Comparison of ENCODE assay signal across 25 cellular contexts in the genomic region with DNA sequence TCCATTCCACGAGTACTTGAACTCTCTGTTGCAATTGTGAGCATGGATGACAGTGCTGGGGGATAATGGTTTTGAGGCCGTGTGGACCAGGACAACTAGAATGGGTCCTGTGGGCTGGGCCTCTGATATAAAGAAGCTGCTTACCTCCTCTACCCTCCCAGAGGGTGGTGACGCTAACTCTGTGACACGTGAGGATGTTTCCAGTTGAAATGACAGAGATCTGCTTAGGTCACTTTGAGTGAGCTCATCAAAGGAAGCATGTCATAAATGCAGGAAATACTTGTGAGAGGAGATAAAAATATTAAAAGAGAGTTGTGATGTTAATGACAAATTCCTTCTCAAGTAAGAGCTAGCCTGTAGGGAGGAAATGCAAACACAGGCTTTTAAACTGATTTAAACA. TPM values are rescaled to one million over a fixed set of nuclear protein-coding genes. Genes with fewer than 3 reads are reported as not detected.
DNase-seq lines count a peak whose midpoint lies in the region; ATAC-seq and TF ChIP-seq lines count a peak whose summit lies in the region.
"Had no signal": no experiment of that assay in that cellular context is flagged by ENCODE, and none has a peak within 500 bp of the region (broad histone marks: within the 10 kb centered on the region; RNA-seq: fewer than 3 reads in every experiment).

No MANE protein-coding gene starts in this region.

- no peak for ATAC-seq in GM19397 (IDR thresholded peaks at IDR 0.05; ENCODE audit: unreplicated experiment)
- no peak for ATAC-seq in GM18907 (IDR thresholded peaks at IDR 0.05; ENCODE audit: unreplicated experiment)
- ATAC-seq: foreskin keratinocyte; naive thymus-derived CD4-positive, alpha-beta T cell; right cardiac atrium; stimulated activated memory B cell treated with anti-CD40 and anti-IgM and Interleukin-4, amounts not matched to agents 10 μg/mL and 1 μg/mL and 100 μg/mL, for 72 hours had no signal

- H2BK15ac ChIP-seq in mesenchymal stem cell (ENCODE audit: low read depth, poor library complexity, severe bottlenecking), result no peak overlapping the region

- H3K27me3 ChIP-seq in A673 (replicated peaks; ENCODE audit: insufficient read depth, low read depth, low read length, poor library complexity) (no peaks in the 10 kb centered on the region), mesenchymal stem cell (ENCODE audit: control insufficient read depth in 1 of 2, insufficient read depth in 1 of 2, low read length in 2 of 2) (no peaks in the 10 kb centered on the region)
- H3K27me3 ChIP-seq: foreskin keratinocyte, ovary, spleen, testis had no signal

- DNase-seq in A673 (ENCODE audit: low spot score) (peak; percentile 33), HFFc6 (no peak), cardiac fibroblast (ENCODE audit: low read depth in 2 of 2) (peak; percentile 25 to 60), mesenchymal stem cell (peak; percentile 48), nucleus accumbens (lab: John Stamatoyannopoulos, UW) (no peak), foreskin fibroblast (no peak)
- DNase-seq: activated B cell treated with CpG ODN at 0.5 μM for 24 hours; activated naive CD4-positive, alpha-beta T cell treated with Interleukin-2 at 50 U/mL for 16 hours; anterior cingulate cortex; central memory CD4-positive, alpha-beta T cell; foreskin keratinocyte; naive thymus-derived CD4-positive, alpha-beta T cell; NCI-H1105; NCI-H1930; NCI-H774; ovary; right cardiac atrium; spleen; stimulated activated CD4-positive, alpha-beta T cell treated with anti-CD3 and anti-CD28 coated beads, Interleukin-2, amount 100 ng/mL, for 48 hours; testis had no signal

- TF ChIP-seq CTCF in A673 (conservative IDR thresholded peaks at IDR 0.05; ENCODE audit: low read depth, low read length) (no peak), HFFc6 (IDR thresholded peaks at IDR 0.05) (no peak), cardiac fibroblast (IDR thresholded peaks at IDR 0.05; ENCODE audit: low read depth, low read length) (no peak), foreskin fibroblast (IDR thresholded peaks at IDR 0.05; ENCODE audit: low read depth, low read length) (no peak)

- H3K4me3 ChIP-seq in A673 (ENCODE audit: low read depth, low read length, poor library complexity, severe bottlenecking) (no peak overlapping the region), cardiac fibroblast (replicated peaks in 1 of 2; ENCODE audit: low read depth in 2 of 2, low read length in 2 of 2) (no peak overlapping the region), mesenchymal stem cell (ENCODE audit: insufficient read depth in 1 of 2, low read depth in 1 of 2, low read length in 2 of 2) (no peak overlapping the region), foreskin fibroblast (ENCODE audit: low read depth in 1 of 2, low read length in 2 of 2) (no peak overlapping the region)
- H3K4me3 ChIP-seq: ovary, spleen, testis had no signal

- H2AK5ac ChIP-seq in mesenchymal stem cell (ENCODE audit: low read length, severe bottlenecking), result no peak overlapping the region

- peaks cover 48% of the 10 kb centered on the region for H3K4me1 Mint-ChIP-seq in HFFc6 (ENCODE audit: low read depth)

- no peak overlapping the region for H4K8ac ChIP-seq in mesenchymal stem cell (ENCODE audit: low read length)

- H3K9me3 ChIP-seq in A673 (ENCODE audit: low read depth, low read length, poor library complexity, severe bottlenecking) (no peaks in the 10 kb centered on the region), mesenchymal stem cell (ENCODE audit: control insufficient read depth, low read length) (no peaks in the 10 kb centered on the region)
- H3K9me3 ChIP-seq: ovary, spleen, testis had no signal

- no peak overlapping the region for H3K9ac ChIP-seq in mesenchymal stem cell (ENCODE audit: low read length)

- H3K27ac ChIP-seq in A673 (ENCODE audit: low read depth, low read length, poor library complexity, severe bottlenecking) (no peak overlapping the region), mesenchymal stem cell (ENCODE audit: low read length, poor library complexity, severe bottlenecking) (no peak overlapping the region)
- H3K27ac ChIP-seq: C4-2B, epithelial cell of prostate, foreskin keratinocyte, ovary, testis had no signal

- no peak overlapping the region for H2AFZ ChIP-seq in mesenchymal stem cell (ENCODE audit: low read depth, low read length)

- H3K36me3 Mint-ChIP-seq in HFFc6 (ENCODE audit: low read depth), result peaks cover 42% of the 10 kb centered on the region

- H4K91ac ChIP-seq in mesenchymal stem cell (ENCODE audit: low read length), result no peak overlapping the region

- H3K4me1 ChIP-seq in A673 (ENCODE audit: insufficient read depth, low read length, poor library complexity, severe bottlenecking) (no peaks in the 10 kb centered on the region), mesenchymal stem cell (ENCODE audit: control insufficient read depth, insufficient read depth, low read depth, low read length) (peaks cover 14% of the 10 kb centered on the region)
- H3K4me1 ChIP-seq: testis had no signal

- no peak overlapping the region for H2BK5ac ChIP-seq in mesenchymal stem cell (ENCODE audit: low read depth, low read length, poor library complexity, severe bottlenecking)

- H3K14ac ChIP-seq in mesenchymal stem cell (ENCODE audit: low read length in 2 of 2), result no peak overlapping the region

- peaks cover 13% of the 10 kb centered on the region for H3K79me1 ChIP-seq in mesenchymal stem cell (replicated peaks; ENCODE audit: low read length, poor library complexity, severe bottlenecking)

- H3K23ac ChIP-seq in mesenchymal stem cell (ENCODE audit: low read length in 2 of 2), result no peak overlapping the region

- peak overlapping the region; percentile 58 for H3K27ac Mint-ChIP-seq in HFFc6
- H3K27ac Mint-ChIP-seq: activated B cell treated with CpG ODN at 0.5 μM for 24 hours; stimulated activated memory B cell treated with anti-CD40 and anti-IgM and Interleukin-4, amounts not matched to agents 10 μg/mL and 1 μg/mL and 100 μg/mL, for 72 hours had no signal

- no peak overlapping the region for H3K4me2 ChIP-seq in mesenchymal stem cell (ENCODE audit: low read length, poor library complexity, severe bottlenecking)

- H3K36me3 ChIP-seq in A673 (ENCODE audit: insufficient read depth, low read length, poor library complexity, severe bottlenecking) (peaks cover 49% of the 10 kb centered on the region), mesenchymal stem cell (ENCODE audit: control insufficient read depth in 1 of 2, insufficient read depth in 2 of 2, low read depth in 1 of 2, low read length in 2 of 2) (peaks cover 49 to 92% of the 10 kb centered on the region in 2 experiments)
- H3K36me3 ChIP-seq: ovary had no signal

- no peak overlapping the region for H3K4ac ChIP-seq in mesenchymal stem cell (ENCODE audit: low read depth in 1 of 2, low read length in 2 of 2)

- H3K18ac ChIP-seq in mesenchymal stem cell (ENCODE audit: low read depth in 1 of 2, low read length in 2 of 2), result no peak overlapping the region

- POLR2A ChIA-PET in A673 (lab: Charles Lee; ENCODE audit: low non-redundant PET), result no interaction called here

- H3K4me3 Mint-ChIP-seq in HFFc6, result no peak overlapping the region
- H3K4me3 Mint-ChIP-seq: activated B cell treated with CpG ODN at 0.5 μM for 24 hours; naive thymus-derived CD4-positive, alpha-beta T cell; stimulated activated memory B cell treated with anti-CD40 and anti-IgM and Interleukin-4, amounts not matched to agents 10 μg/mL and 1 μg/mL and 100 μg/mL, for 72 hours had no signal

- CTCF ChIA-PET in A673 (lab: Charles Lee), result no interaction called here

- peaks cover 2% of the 10 kb centered on the region for H3K27me3 Mint-ChIP-seq in HFFc6 (ENCODE audit: insufficient read depth)
- H3K27me3 Mint-ChIP-seq: activated B cell treated with CpG ODN at 0.5 μM for 24 hours; naive thymus-derived CD4-positive, alpha-beta T cell; stimulated activated memory B cell treated with anti-CD40 and anti-IgM and Interleukin-4, amounts not matched to agents 10 μg/mL and 1 μg/mL and 100 μg/mL, for 72 hours had no signal

- H3K9me3 Mint-ChIP-seq in HFFc6, result no peaks in the 10 kb centered on the region
- H3K9me3 Mint-ChIP-seq: activated B cell treated with CpG ODN at 0.5 μM for 24 hours; naive thymus-derived CD4-positive, alpha-beta T cell; stimulated activated memory B cell treated with anti-CD40 and anti-IgM and Interleukin-4, amounts not matched to agents 10 μg/mL and 1 μg/mL and 100 μg/mL, for 72 hours had no signal

- 74% methylated on average over 4 of the region's 4 CpGs for WGBS in mesenchymal stem cell

- no peak overlapping the region for H2BK120ac ChIP-seq in mesenchymal stem cell (ENCODE audit: low read depth, low read length)

- intact Hi-C loops in A673 (cut with micrococcal nuclease; ENCODE audit: unreplicated experiment), result loop anchor here (5.0 kb wide), 1 partner anchor 68 kb away; the partner anchor contains the start of gene NPC1

- BruUV-seq in A673 (replicated peaks; lab: Mats Ljungman, UMichigan), result no TSS peak

- no peak overlapping the region for H2BK12ac ChIP-seq in mesenchymal stem cell (ENCODE audit: low read length in 2 of 2)

RNA-seq across cellular contexts. Expression of gene RMC1, which starts 16.4 kb away (rescaled TPM):
- total RNA-seq in A673 (2021), result 38.1 and 39.8 TPM in 2 replicates
- 10 to 100 TPM; 17.3 to 19.9 (median 19.4) TPM for total RNA-seq in HFFc6 (2021; fragmentation: NEBNext Ultra II Directional; extraction: Animal tissue kit (Norgen Biotek cat#: 25700))
- polyA plus RNA-seq in mesenchymal stem cell (2013, experiment 1 of 2), result 24.8 TPM
- polyA plus RNA-seq in mesenchymal stem cell (2013, experiment 2 of 2), result 24.4 TPM

Comparison
In these comparisons a context has a peak if more than half of its experiments do, and no peak if none do; other contexts are left out.
1. DNase-seq: peak in A673 (single experiment), cardiac fibroblast (2 of 2) and mesenchymal stem cell (single experiment); none in HFFc6 (single experiment), nucleus accumbens (0 of 56) and foreskin fibroblast (0 of 2).